Comparison of ENCODE assay signal across 1 cellular context in the genomic region with DNA sequence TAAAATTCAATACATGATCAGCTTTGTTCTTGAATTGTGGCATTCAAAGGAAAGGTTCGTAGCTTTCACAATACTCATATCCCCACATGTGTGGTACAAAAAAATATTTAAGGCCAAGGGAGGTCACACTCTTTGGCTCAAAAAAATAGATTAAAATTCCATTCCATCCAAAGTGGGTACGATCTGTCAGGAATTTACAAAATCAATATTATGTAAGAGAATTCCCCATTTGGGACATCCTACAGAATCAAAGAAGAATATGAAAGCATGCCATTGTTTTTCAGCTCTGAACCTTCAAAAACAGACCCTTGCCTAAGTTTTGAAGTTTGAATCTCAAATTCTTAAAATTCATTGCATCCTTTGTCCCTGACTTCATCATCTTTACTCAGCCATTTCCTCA.
TF ChIP-seq lines count a peak whose summit lies in the region.

No MANE protein-coding gene starts in this region.

TF ChIP-seq in SK-N-SH, 30 proteins besides CTCF, POLR2A, EP300 and RAD21:
- TF ChIP-seq, protein P1, sequence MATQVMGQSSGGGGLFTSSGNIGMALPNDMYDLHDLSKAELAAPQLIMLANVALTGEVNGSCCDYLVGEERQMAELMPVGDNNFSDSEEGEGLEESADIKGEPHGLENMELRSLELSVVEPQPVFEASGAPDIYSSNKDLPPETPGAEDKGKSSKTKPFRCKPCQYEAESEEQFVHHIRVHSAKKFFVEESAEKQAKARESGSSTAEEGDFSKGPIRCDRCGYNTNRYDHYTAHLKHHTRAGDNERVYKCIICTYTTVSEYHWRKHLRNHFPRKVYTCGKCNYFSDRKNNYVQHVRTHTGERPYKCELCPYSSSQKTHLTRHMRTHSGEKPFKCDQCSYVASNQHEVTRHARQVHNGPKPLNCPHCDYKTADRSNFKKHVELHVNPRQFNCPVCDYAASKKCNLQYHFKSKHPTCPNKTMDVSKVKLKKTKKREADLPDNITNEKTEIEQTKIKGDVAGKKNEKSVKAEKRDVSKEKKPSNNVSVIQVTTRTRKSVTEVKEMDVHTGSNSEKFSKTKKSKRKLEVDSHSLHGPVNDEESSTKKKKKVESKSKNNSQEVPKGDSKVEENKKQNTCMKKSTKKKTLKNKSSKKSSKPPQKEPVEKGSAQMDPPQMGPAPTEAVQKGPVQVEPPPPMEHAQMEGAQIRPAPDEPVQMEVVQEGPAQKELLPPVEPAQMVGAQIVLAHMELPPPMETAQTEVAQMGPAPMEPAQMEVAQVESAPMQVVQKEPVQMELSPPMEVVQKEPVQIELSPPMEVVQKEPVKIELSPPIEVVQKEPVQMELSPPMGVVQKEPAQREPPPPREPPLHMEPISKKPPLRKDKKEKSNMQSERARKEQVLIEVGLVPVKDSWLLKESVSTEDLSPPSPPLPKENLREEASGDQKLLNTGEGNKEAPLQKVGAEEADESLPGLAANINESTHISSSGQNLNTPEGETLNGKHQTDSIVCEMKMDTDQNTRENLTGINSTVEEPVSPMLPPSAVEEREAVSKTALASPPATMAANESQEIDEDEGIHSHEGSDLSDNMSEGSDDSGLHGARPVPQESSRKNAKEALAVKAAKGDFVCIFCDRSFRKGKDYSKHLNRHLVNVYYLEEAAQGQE (IDR thresholded peaks at IDR 0.05; ENCODE audit: low read depth, low read length): no peak
- TF ChIP-seq YY1 (IDR thresholded peaks at IDR 0.05; ENCODE audit: low read depth): no peak
- TF ChIP-seq, protein P2, sequence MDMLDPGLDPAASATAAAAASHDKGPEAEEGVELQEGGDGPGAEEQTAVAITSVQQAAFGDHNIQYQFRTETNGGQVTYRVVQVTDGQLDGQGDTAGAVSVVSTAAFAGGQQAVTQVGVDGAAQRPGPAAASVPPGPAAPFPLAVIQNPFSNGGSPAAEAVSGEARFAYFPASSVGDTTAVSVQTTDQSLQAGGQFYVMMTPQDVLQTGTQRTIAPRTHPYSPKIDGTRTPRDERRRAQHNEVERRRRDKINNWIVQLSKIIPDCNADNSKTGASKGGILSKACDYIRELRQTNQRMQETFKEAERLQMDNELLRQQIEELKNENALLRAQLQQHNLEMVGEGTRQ (IDR thresholded peaks at IDR 0.05; ENCODE audit: borderline replicate concordance, low read depth, low read length): no peak
- no peak for TF ChIP-seq TEAD4 (IDR thresholded peaks at IDR 0.05; ENCODE audit: borderline replicate concordance, insufficient read depth)
- TF ChIP-seq ELF1 (IDR thresholded peaks at IDR 0.05): no peak
- TF ChIP-seq, protein P3, sequence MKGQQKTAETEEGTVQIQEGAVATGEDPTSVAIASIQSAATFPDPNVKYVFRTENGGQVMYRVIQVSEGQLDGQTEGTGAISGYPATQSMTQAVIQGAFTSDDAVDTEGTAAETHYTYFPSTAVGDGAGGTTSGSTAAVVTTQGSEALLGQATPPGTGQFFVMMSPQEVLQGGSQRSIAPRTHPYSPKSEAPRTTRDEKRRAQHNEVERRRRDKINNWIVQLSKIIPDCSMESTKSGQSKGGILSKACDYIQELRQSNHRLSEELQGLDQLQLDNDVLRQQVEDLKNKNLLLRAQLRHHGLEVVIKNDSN (IDR thresholded peaks at IDR 0.05; ENCODE audit: borderline replicate concordance, low read depth): no peak
- no peak for TF ChIP-seq SIN3A (IDR thresholded peaks at IDR 0.05; ENCODE audit: borderline replicate concordance, low read depth, low read length)
